In genomic region chr15:49327927-49328326, GRCh38 we compare ENCODE assay signal across 25 cellular contexts.
"Had no signal": no experiment of that assay in that cellular context is flagged by ENCODE, and none has a peak within 500 bp of the region (broad histone marks: within the 10 kb centered on the region; RNA-seq: fewer than 3 reads in every experiment).

No MANE protein-coding gene starts in this region.

- H3K36me3 ChIP-seq: breast epithelium, SJSA1 had no signal

- H3K4me1 ChIP-seq: breast epithelium, Peyer's patch, SJSA1 had no signal

- H3K4me1 Mint-ChIP-seq: activated B cell treated with CpG ODN at 0.5 μM for 24 hours; activated CD8-positive, alpha-beta memory T cell treated with anti-CD3 and anti-CD28 coated beads, Interleukin-2, amount 10 ng/mL, durations not matched to agents 7 days and 5 days; activated naive CD4-positive, alpha-beta T cell treated with anti-CD3 and anti-CD28 coated beads, Interleukin-2, amount 50 U/mL, for 24 hours; T-helper 17 cell had no signal

- H3K27me3 Mint-ChIP-seq: activated B cell treated with CpG ODN at 0.5 μM for 24 hours; activated CD4-positive, alpha-beta T cell treated with anti-CD3 and anti-CD28 coated beads, Interleukin-2, amount 10 ng/mL, durations not matched to agents 24 days and 14 days; activated CD8-positive, alpha-beta memory T cell treated with anti-CD3 and anti-CD28 coated beads, Interleukin-2, amount 10 ng/mL, durations not matched to agents 7 days and 5 days; activated naive CD4-positive, alpha-beta T cell treated with anti-CD3 and anti-CD28 coated beads, Interleukin-2, amount 50 U/mL, for 24 hours; activated T-cell treated with anti-CD3 and anti-CD28 coated beads, Interleukin-2, amount 50 U/mL, for 24 hours; T-helper 17 cell had no signal

- H3K27me3 ChIP-seq: breast epithelium, MG63, Peyer's patch, SJSA1 had no signal

- ATAC-seq: activated CD8-positive, alpha-beta memory T cell treated with anti-CD3 and anti-CD28 coated beads, Interleukin-2, amount 10 ng/mL, durations not matched to agents 7 days and 5 days; T-helper 17 cell had no signal

- H3K9me3 ChIP-seq: breast epithelium, MG63, Peyer's patch, SJSA1 had no signal

- H3K27ac Mint-ChIP-seq: activated B cell treated with CpG ODN at 0.5 μM for 24 hours; activated CD4-positive, alpha-beta T cell treated with anti-CD3 and anti-CD28 coated beads, Interleukin-2, amount 10 ng/mL, durations not matched to agents 24 days and 14 days; activated CD8-positive, alpha-beta memory T cell treated with anti-CD3 and anti-CD28 coated beads, Interleukin-2, amount 10 ng/mL, durations not matched to agents 7 days and 5 days; activated naive CD4-positive, alpha-beta T cell treated with anti-CD3 and anti-CD28 coated beads, Interleukin-2, amount 50 U/mL, for 24 hours; activated T-cell treated with anti-CD3 and anti-CD28 coated beads, Interleukin-2, amount 50 U/mL, for 24 hours; activated T-helper 1 cell treated with anti-CD3 and anti-CD28 coated beads, Interleukin-12 subunit alpha, Interleukin-12 subunit beta, Interleukin-2, Interleukin-4 antibody, amounts not matched to agents 30 ng/mL and 10 ng/mL and 1 ng/mL, durations not matched to agents 14 hours and 24 hours and 36 hours; T-helper 17 cell had no signal

- H3K9me3 Mint-ChIP-seq: activated B cell treated with CpG ODN at 0.5 μM for 24 hours; activated CD4-positive, alpha-beta T cell treated with anti-CD3 and anti-CD28 coated beads, Interleukin-2, amount 10 ng/mL, durations not matched to agents 24 days and 14 days; activated naive CD4-positive, alpha-beta T cell treated with anti-CD3 and anti-CD28 coated beads, Interleukin-2, amount 50 U/mL, for 24 hours; activated T-cell treated with anti-CD3 and anti-CD28 coated beads, Interleukin-2, amount 50 U/mL, for 24 hours; activated T-helper 1 cell treated with anti-CD3 and anti-CD28 coated beads, Interleukin-12 subunit alpha, Interleukin-12 subunit beta, Interleukin-2, Interleukin-4 antibody, amounts not matched to agents 30 ng/mL and 10 ng/mL and 1 ng/mL, durations not matched to agents 14 hours and 24 hours and 36 hours had no signal

- H3K4me3 Mint-ChIP-seq: activated B cell treated with CpG ODN at 0.5 μM for 24 hours; activated CD4-positive, alpha-beta T cell treated with anti-CD3 and anti-CD28 coated beads, Interleukin-2, amount 10 ng/mL, durations not matched to agents 24 days and 14 days; activated CD8-positive, alpha-beta memory T cell treated with anti-CD3 and anti-CD28 coated beads, Interleukin-2, amount 10 ng/mL, durations not matched to agents 7 days and 5 days; activated naive CD4-positive, alpha-beta T cell treated with anti-CD3 and anti-CD28 coated beads, Interleukin-2, amount 50 U/mL, for 24 hours; activated T-cell treated with anti-CD3 and anti-CD28 coated beads, Interleukin-2, amount 50 U/mL, for 24 hours; activated T-helper 1 cell treated with anti-CD3 and anti-CD28 coated beads, Interleukin-12 subunit alpha, Interleukin-12 subunit beta, Interleukin-2, Interleukin-4 antibody, amounts not matched to agents 30 ng/mL and 10 ng/mL and 1 ng/mL, durations not matched to agents 14 hours and 24 hours and 36 hours; T-helper 17 cell had no signal

- H3K27ac ChIP-seq: breast epithelium, Peyer's patch, RWPE1, SJSA1 had no signal

- H3K4me3 ChIP-seq: breast epithelium, MG63, Peyer's patch, SJSA1 had no signal

- DNase-seq: activated B cell treated with CpG ODN at 0.5 μM for 24 hours; activated CD4-positive, alpha-beta T cell treated with anti-CD3 and anti-CD28 coated beads for 1 hour; activated CD4-positive, alpha-beta T cell treated with anti-CD3 and anti-CD28 coated beads, Interleukin-2, amount 10 ng/mL, durations not matched to agents 24 days and 14 days; activated CD4-positive, alpha-beta T cell treated with anti-CD3 and anti-CD28 coated beads, Interleukin-2, amount 50 U/mL, for 48 hours; activated CD8-positive, alpha-beta memory T cell treated with anti-CD3 and anti-CD28 coated beads, Interleukin-2, amount 10 ng/mL, durations not matched to agents 7 days and 5 days; activated effector memory CD4-positive, alpha-beta T cell treated with Interleukin-2 at 50 U/mL for 16 hours; activated naive CD4-positive, alpha-beta T cell; activated T-cell treated with anti-CD3 and anti-CD28 coated beads, Interleukin-2, amount 50 U/mL, for 24 hours; aorta; caudate nucleus; MG63; NCI-H1105; NCI-H1436; NCI-H1694 treated with DMSO at 0.1 percent for 48 hours; NCI-H2029 treated with DMSO at 0.1 percent for 48 hours; NCI-H69; Peyer's patch; SHP77; T-helper 17 cell; T-helper 9 cell had no signal
